8 cellular contexts compared by ENCODE assay signal in the genomic region with DNA sequence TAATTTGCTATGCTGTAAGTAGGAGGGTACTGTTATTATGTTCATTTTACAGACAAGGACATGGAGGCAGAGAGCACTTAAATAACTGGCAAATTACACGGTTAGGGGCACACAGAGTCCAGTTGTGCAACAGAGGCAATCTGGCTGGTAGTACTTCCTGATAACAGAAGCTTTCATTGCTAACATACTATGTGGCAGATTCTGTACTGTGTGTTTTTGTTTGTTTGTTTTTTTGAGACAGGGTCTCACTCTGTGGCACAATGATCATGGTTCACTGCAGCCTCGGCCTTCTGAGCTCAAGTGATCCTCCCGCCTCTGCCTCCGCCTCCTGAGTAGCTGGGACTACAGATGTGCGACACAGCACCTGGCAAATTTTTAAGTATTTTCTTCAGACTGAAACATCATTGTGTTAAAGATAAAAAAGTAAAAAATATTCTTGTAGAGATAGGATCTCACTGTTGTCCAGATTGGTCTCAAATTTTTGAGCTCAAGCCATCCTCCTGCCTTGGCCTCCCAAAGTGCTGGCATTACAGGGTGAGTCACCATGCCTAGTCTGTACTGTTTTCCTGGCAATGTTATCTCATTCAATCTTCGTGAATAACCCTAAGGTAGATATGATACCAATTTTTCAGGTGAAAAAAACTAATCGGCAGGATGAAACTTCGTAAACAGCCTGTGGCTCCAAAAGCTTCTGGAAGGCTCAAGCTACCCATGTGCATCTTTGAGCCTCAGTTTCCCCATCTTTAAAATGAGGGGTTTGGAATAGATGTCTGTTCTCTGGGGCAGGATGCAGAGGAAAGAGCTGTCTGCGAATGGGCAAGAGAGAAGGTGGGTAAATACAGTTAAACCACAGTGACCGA. TPM values are rescaled to one million over a fixed set of nuclear protein-coding genes. Genes with fewer than 3 reads are reported as not detected.
DNase-seq lines count a peak whose midpoint lies in the region; ATAC-seq and TF ChIP-seq lines count a peak whose summit lies in the region.

No MANE protein-coding gene starts in this region.

- no peak for ATAC-seq in Right ventricle myocardium inferior
- ATAC-seq in activated naive CD8-positive, alpha-beta T cell treated with anti-CD3 and anti-CD28 coated beads, Interleukin-2, amount 10 ng/mL, durations not matched to agents 7 days and 5 days (ENCODE audit: low read depth), result no peak
- ATAC-seq in left lung, result no peak
- no peak for ATAC-seq in upper lobe of right lung

- peaks cover 38% of the 10 kb centered on the region for H3K4me1 Mint-ChIP-seq in activated naive CD8-positive, alpha-beta T cell treated with anti-CD3 and anti-CD28 coated beads, Interleukin-2, amount 10 ng/mL, durations not matched to agents 7 days and 5 days

- no peaks in the 10 kb centered on the region for H3K9me3 Mint-ChIP-seq in activated naive CD8-positive, alpha-beta T cell treated with anti-CD3 and anti-CD28 coated beads, Interleukin-2, amount 10 ng/mL, durations not matched to agents 7 days and 5 days

- H3K4me1 ChIP-seq in right atrium auricular region (peaks cover 0 to 23% of the 10 kb centered on the region in 2 donors), left lung (peaks cover 0 to 46% of the 10 kb centered on the region in 2 donors), upper lobe of right lung (peaks cover 4% of the 10 kb centered on the region)

- peak overlapping the region; percentile 87 to 97 for H3K4me3 ChIP-seq in right atrium auricular region
- peak overlapping the region; percentile 86 to 95 for H3K4me3 ChIP-seq in left lung
- peak overlapping the region; percentile 91 for H3K4me3 ChIP-seq in upper lobe of right lung

- H3K27ac Mint-ChIP-seq in activated naive CD8-positive, alpha-beta T cell treated with anti-CD3 and anti-CD28 coated beads, Interleukin-2, amount 10 ng/mL, durations not matched to agents 7 days and 5 days, result peak overlapping the region; percentile 94

- POLR2A ChIA-PET in activated naive CD8-positive, alpha-beta T cell treated with anti-CD3 and anti-CD28 coated beads, Interleukin-2, amount 10 ng/mL, durations not matched to agents 7 days and 5 days (lab: Charles Lee), result interaction anchor here (0.6 to 4.0 kb wide), 12 partner anchors 8 to 1356 kb away, joined by 3 to 44 read pairs (median 4); partner anchors contain the start of genes C11orf58 and PIK3C2A

- intact Hi-C loops in Right ventricle myocardium inferior (cut with DNase I), result loop anchor here (5.0 kb wide), 3 partner anchors 68 to 198 kb away; partner anchors contain the start of genes NCR3LG1, PIK3C2A and RPS13
- intact Hi-C loops in left lung (cut with DNase I), result no loop called here
- intact Hi-C loops in upper lobe of right lung (cut with DNase I), result no loop called here

- peaks cover 11% of the 10 kb centered on the region for H3K36me3 Mint-ChIP-seq in activated naive CD8-positive, alpha-beta T cell treated with anti-CD3 and anti-CD28 coated beads, Interleukin-2, amount 10 ng/mL, durations not matched to agents 7 days and 5 days

- H3K4me3 Mint-ChIP-seq in activated naive CD8-positive, alpha-beta T cell treated with anti-CD3 and anti-CD28 coated beads, Interleukin-2, amount 10 ng/mL, durations not matched to agents 7 days and 5 days, result peak overlapping the region; percentile 93

- H3K27me3 ChIP-seq in right atrium auricular region (no peaks in the 10 kb centered on the region), left lung (no peaks in the 10 kb centered on the region), upper lobe of right lung (no peaks in the 10 kb centered on the region)

- H3K36me3 ChIP-seq in right atrium auricular region (no peaks in the 10 kb centered on the region), left lung (no peaks in the 10 kb centered on the region), upper lobe of right lung (no peaks in the 10 kb centered on the region)

- TF ChIP-seq CTCF in right atrium auricular region (IDR thresholded peaks at IDR 0.05) (no peak), left lung (IDR thresholded peaks at IDR 0.05) (no peak), upper lobe of right lung (IDR thresholded peaks at IDR 0.05) (no peak)

- H3K9me3 ChIP-seq in right atrium auricular region (no peaks in the 10 kb centered on the region), left lung (no peaks in the 10 kb centered on the region), upper lobe of right lung (no peaks in the 10 kb centered on the region)

- DNase-seq in right atrium auricular region (ENCODE audit: low spot score) (no peak), Right ventricle myocardium inferior (ENCODE audit: missing footprints) (no peak), left lung (no peak), upper lobe of right lung (no peak), SK-N-DZ (ENCODE audit: low spot score) (no peak), GM19240 (ENCODE audit: insufficient read length, low spot score) (no peak)
- DNase-seq in activated naive CD8-positive, alpha-beta T cell treated with anti-CD3 and anti-CD28 coated beads, Interleukin-2, amount 10 ng/mL, durations not matched to agents 7 days and 5 days, result no peak
- DNase-seq in central memory CD4-positive, alpha-beta T cell, result no peak

- H3K27me3 Mint-ChIP-seq in activated naive CD8-positive, alpha-beta T cell treated with anti-CD3 and anti-CD28 coated beads, Interleukin-2, amount 10 ng/mL, durations not matched to agents 7 days and 5 days, result peaks cover 5% of the 10 kb centered on the region

- H3K27ac ChIP-seq in right atrium auricular region (peak overlapping the region; percentile 92 to 94), left lung (peak overlapping the region; percentile 90 to 92), upper lobe of right lung (peak overlapping the region; percentile 94)

RNA-seq across cellular contexts. Expression of gene NUCB2, which starts 0.9 kb away (rescaled TPM):
- total RNA-seq in right atrium auricular region (10 to 100 TPM; 61.6 to 85.7 TPM), Right ventricle myocardium inferior (111 TPM), left lung (100 to 1,000 TPM; 125 to 132 TPM), upper lobe of right lung (69.4 TPM)
- 100 to 1,000 TPM; 168 to 170 TPM for total RNA-seq in activated naive CD8-positive, alpha-beta T cell treated with anti-CD3 and anti-CD28 coated beads, Interleukin-2, amount 10 ng/mL, durations not matched to agents 7 days and 5 days
- 22.8 TPM in 2 replicates for polyA plus RNA-seq in SK-N-DZ (2014; cell fraction: cytosol; rRNA removed)
- 17.9 and 18.7 TPM in 2 replicates for polyA plus RNA-seq in SK-N-DZ (2014; cell fraction: nucleus; rRNA removed)
